ENCODE assay signal across 7 cellular contexts in genomic region chr12:104136577-104136976, GRCh38. TPM values are rescaled to one million over a fixed set of nuclear protein-coding genes. Genes with fewer than 3 reads are reported as not detected.
DNase-seq lines count a peak whose midpoint lies in the region; ATAC-seq and TF ChIP-seq lines count a peak whose summit lies in the region.

No MANE protein-coding gene starts in this region.

- peaks cover 3 to 30% of the 10 kb centered on the region in 2 donors for H3K36me3 ChIP-seq in gastroesophageal sphincter

- DNase-seq in HCEC 1CT (peak; percentile 40), T-helper 17 cell (no peak), NK-92 (lab: John Stamatoyannopoulos, UW; ENCODE audit: unreplicated experiment) (no peak)
- DNase-seq in stimulated activated effector memory CD8-positive, alpha-beta T cell treated with anti-CD3 and anti-CD28 coated beads, Interleukin-12 subunit alpha, Interleukin-12 subunit beta, amount 100 ng/mL, for 72 hours (ENCODE audit: low spot score in 2 of 2): no peak
- DNase-seq in NK-92 treated with Interleukin-12 subunit alpha and Interleukin-12 subunit beta, amount 100 ng/mL, for 24 hours (lab: John Stamatoyannopoulos, UW): no peak

- peak overlapping the region; percentile 89 for H3K4me3 Mint-ChIP-seq in T-helper 17 cell
- peak overlapping the region; percentile 68 for H3K4me3 Mint-ChIP-seq in stimulated activated effector memory CD8-positive, alpha-beta T cell treated with anti-CD3 and anti-CD28 coated beads, Interleukin-12 subunit alpha, Interleukin-12 subunit beta, amount 100 ng/mL, for 72 hours

- no peaks in the 10 kb centered on the region for H3K9me3 Mint-ChIP-seq in stimulated activated effector memory CD8-positive, alpha-beta T cell treated with anti-CD3 and anti-CD28 coated beads, Interleukin-12 subunit alpha, Interleukin-12 subunit beta, amount 100 ng/mL, for 72 hours

- H3K4me3 ChIP-seq in gastroesophageal sphincter: peak overlapping the region; percentile 60 to 78

- ATAC-seq in T-helper 17 cell: no peak
- no peak for ATAC-seq in gastroesophageal sphincter
- ATAC-seq in stimulated activated effector memory CD8-positive, alpha-beta T cell treated with anti-CD3 and anti-CD28 coated beads, Interleukin-12 subunit alpha, Interleukin-12 subunit beta, amount 100 ng/mL, for 72 hours: no peak
- no peak for ATAC-seq in GM21360 (IDR thresholded peaks at IDR 0.05; ENCODE audit: unreplicated experiment)

- no peak for TF ChIP-seq EP300 in gastroesophageal sphincter (IDR thresholded peaks at IDR 0.05)

- H3K9me3 ChIP-seq in T-helper 17 cell (ENCODE audit: control insufficient read depth, low read length, poor library complexity, severe bottlenecking) (no peaks in the 10 kb centered on the region), gastroesophageal sphincter (no peaks in the 10 kb centered on the region)

- H3K4me1 Mint-ChIP-seq in T-helper 17 cell: peaks cover 15% of the 10 kb centered on the region
- peaks cover 10% of the 10 kb centered on the region for H3K4me1 Mint-ChIP-seq in stimulated activated effector memory CD8-positive, alpha-beta T cell treated with anti-CD3 and anti-CD28 coated beads, Interleukin-12 subunit alpha, Interleukin-12 subunit beta, amount 100 ng/mL, for 72 hours

- peak overlapping the region; percentile 67 for H3K27ac Mint-ChIP-seq in T-helper 17 cell
- H3K27ac Mint-ChIP-seq in stimulated activated effector memory CD8-positive, alpha-beta T cell treated with anti-CD3 and anti-CD28 coated beads, Interleukin-12 subunit alpha, Interleukin-12 subunit beta, amount 100 ng/mL, for 72 hours: peak overlapping the region; percentile 58

- peak overlapping the region; percentile 87 to 98 (median 96) for H3K27ac ChIP-seq in gastroesophageal sphincter

- no peak for TF ChIP-seq POLR2A in gastroesophageal sphincter (IDR thresholded peaks at IDR 0.05)

- no peak for TF ChIP-seq CTCF in gastroesophageal sphincter (IDR thresholded peaks at IDR 0.05)

- H3K27me3 Mint-ChIP-seq in T-helper 17 cell: peaks cover under 1% of the 10 kb centered on the region

- H3K27me3 ChIP-seq in gastroesophageal sphincter: no peaks in the 10 kb centered on the region

- peaks cover 8% of the 10 kb centered on the region for H3K36me3 Mint-ChIP-seq in T-helper 17 cell (ENCODE audit: low read depth)
- H3K36me3 Mint-ChIP-seq in stimulated activated effector memory CD8-positive, alpha-beta T cell treated with anti-CD3 and anti-CD28 coated beads, Interleukin-12 subunit alpha, Interleukin-12 subunit beta, amount 100 ng/mL, for 72 hours: no peaks in the 10 kb centered on the region

- peaks cover 10 to 67% (median 19%) of the 10 kb centered on the region in 3 donors for H3K4me1 ChIP-seq in gastroesophageal sphincter

RNA-seq across cellular contexts. Expression of gene NFYB, which starts 1.4 kb away (rescaled TPM):
- total RNA-seq in T-helper 17 cell (10 to 100 TPM; 11.7 to 13.7 TPM), gastroesophageal sphincter (100 to 1,000 TPM in 1 of 4 donors, 10 to 100 TPM in 3; 63.7 to 112 (median 78.7) TPM)

Comparison
In these comparisons a context has a peak if more than half of its experiments do, and no peak if none do; other contexts are left out.
1. RNA of gene NFYB, which starts 1.4 kb away (total RNA-seq): 63.7 to 112 TPM in gastroesophageal sphincter; 11.7 to 13.7 TPM in T-helper 17 cell; every median in the first group is over 4 times any median in the second.